Comparison of ENCODE assay signal across 39 cellular contexts in the genomic region with DNA sequence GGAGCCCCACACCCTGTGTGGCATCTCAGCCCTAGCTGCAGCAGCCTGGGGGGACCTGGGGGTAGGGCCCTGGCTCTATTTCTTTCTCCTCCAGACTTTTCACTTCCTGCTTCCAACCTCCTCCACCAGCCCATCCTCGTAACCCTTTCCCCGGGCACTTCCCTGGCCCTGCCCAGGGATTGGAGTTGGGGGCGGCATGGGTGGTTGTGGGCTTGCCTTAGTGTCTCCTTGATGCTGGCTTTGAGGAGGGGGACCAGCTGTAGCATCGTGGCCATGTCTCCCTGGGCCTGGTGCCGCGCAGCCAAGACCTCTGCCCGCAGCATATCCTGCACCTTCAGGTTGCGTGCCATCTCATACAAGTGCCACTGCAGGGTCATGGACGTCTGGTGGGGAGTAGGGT. TPM values are rescaled to one million over a fixed set of nuclear protein-coding genes. Genes with fewer than 3 reads are reported as not detected.
"Had no signal": no experiment of that assay in that cellular context is flagged by ENCODE, and none has a peak within 500 bp of the region (broad histone marks: within the 10 kb centered on the region; RNA-seq: fewer than 3 reads in every experiment).

No MANE protein-coding gene starts in this region.

- H3K4me1 Mint-ChIP-seq: activated naive CD4-positive, alpha-beta T cell treated with anti-CD3 and anti-CD28 coated beads, Interleukin-2, amount 10 ng/mL, durations not matched to agents 7 days and 5 days; activated T-helper 17 cell treated with anti-CD3 and anti-CD28 coated beads, Interleukin-2, amount 50 U/mL, for 72 hours; T-cell had no signal

- ATAC-seq: activated CD8-positive, alpha-beta T cell treated with anti-CD3 and anti-CD28 coated beads for 36 hours; activated naive CD8-positive, alpha-beta T cell treated with anti-CD3 and anti-CD28 coated beads, Interleukin-2, amount 50 U/mL, for 24 hours; activated T-cell treated with anti-CD3 and anti-CD28 coated beads, Interleukin-2, amount 50 U/mL, for 72 hours; activated T-helper 17 cell treated with anti-CD3 and anti-CD28 coated beads, Interleukin-2, amount 50 U/mL, for 72 hours; PC-3; Right ventricle myocardium inferior; SK-N-SH treated with all-trans-retinoic acid at 6 μM for 48 hours; T-cell; T-helper 17 cell had no signal

- H3K27me3 ChIP-seq: brain microvascular endothelial cell, MG63 had no signal

- H3K9me3 Mint-ChIP-seq: activated CD8-positive, alpha-beta T cell treated with anti-CD3 and anti-CD28 coated beads for 36 hours; activated naive CD4-positive, alpha-beta T cell treated with anti-CD3 and anti-CD28 coated beads, Interleukin-2, amount 10 ng/mL, durations not matched to agents 7 days and 5 days; activated naive CD8-positive, alpha-beta T cell treated with anti-CD3 and anti-CD28 coated beads, Interleukin-2, amount 50 U/mL, for 24 hours; activated T-cell treated with anti-CD3 and anti-CD28 coated beads, Interleukin-2, amount 50 U/mL, for 72 hours; activated T-helper 17 cell treated with anti-CD3 and anti-CD28 coated beads, Interleukin-2, amount 50 U/mL, for 72 hours; T-cell had no signal

- FAIRE-seq: RCC 7860 had no signal

- H3K27ac Mint-ChIP-seq: activated CD8-positive, alpha-beta T cell treated with anti-CD3 and anti-CD28 coated beads for 36 hours; activated naive CD4-positive, alpha-beta T cell treated with anti-CD3 and anti-CD28 coated beads, Interleukin-2, amount 10 ng/mL, durations not matched to agents 7 days and 5 days; activated naive CD8-positive, alpha-beta T cell; activated naive CD8-positive, alpha-beta T cell treated with anti-CD3 and anti-CD28 coated beads, Interleukin-2, amount 50 U/mL, for 24 hours; activated T-cell treated with anti-CD3 and anti-CD28 coated beads, Interleukin-2, amount 50 U/mL, for 72 hours; activated T-helper 17 cell treated with anti-CD3 and anti-CD28 coated beads, Interleukin-2, amount 50 U/mL, for 72 hours; T-cell; T-helper 17 cell had no signal

- H3K36me3 Mint-ChIP-seq: activated naive CD4-positive, alpha-beta T cell treated with anti-CD3 and anti-CD28 coated beads, Interleukin-2, amount 10 ng/mL, durations not matched to agents 7 days and 5 days; activated naive CD8-positive, alpha-beta T cell; T-cell had no signal

- H3K4me3 ChIP-seq: MG63 had no signal

- DNase-seq: activated CD4-positive, alpha-beta T cell treated with anti-CD3 and anti-CD28 coated beads for 1 hour; activated CD4-positive, alpha-beta T cell treated with anti-CD3 and anti-CD28 coated beads for 48 hours; activated CD4-positive, alpha-beta T cell treated with anti-CD3 and anti-CD28 coated beads, Interleukin-2, amount 50 U/mL, for 4 hours; activated CD4-positive, CD25-positive, alpha-beta regulatory T cell; activated CD8-positive, alpha-beta T cell treated with anti-CD3 and anti-CD28 coated beads for 36 hours; activated gamma-delta T cell treated with Interleukin-2 at 50 U/mL for 16 hours; activated naive CD4-positive, alpha-beta T cell treated with anti-CD3 and anti-CD28 coated beads, Interleukin-2, amount 10 ng/mL, durations not matched to agents 7 days and 5 days; activated naive CD8-positive, alpha-beta T cell treated with anti-CD3 and anti-CD28 coated beads, Interleukin-2, amount 50 U/mL, for 24 hours; activated T-cell treated with anti-CD3 and anti-CD28 coated beads, Interleukin-2, amount 50 U/mL, for 1 hour; activated T-cell treated with anti-CD3 and anti-CD28 coated beads, Interleukin-2, amount 50 U/mL, for 72 hours; amniotic stem cell; brain microvascular endothelial cell; central memory CD4-positive, alpha-beta T cell; Karpas-422; KBM-7; MG63; NCI-H1092; NCI-H1436 treated with DMSO at 0.1 percent for 48 hours; NCI-H187; NCI-H2029 treated with DMSO at 0.1 percent for 48 hours; NCI-H2107; NCI-H2171; NCI-H510A; NCI-H526; NCI-H748 treated with DMSO at 0.1 percent for 48 hours; NK-92 treated with Interleukin-12 subunit alpha and Interleukin-12 subunit beta, amount 100 ng/mL, for 24 hours; SIG-M5; T-cell; T-helper 17 cell; T-helper 9 cell had no signal

- H3K9me3 ChIP-seq: MG63 had no signal

- H3K36me3 ChIP-seq: brain microvascular endothelial cell, MG63 had no signal

- H3K27ac ChIP-seq: brain microvascular endothelial cell, RWPE1, VCaP had no signal

- H3K4me3 Mint-ChIP-seq: activated CD8-positive, alpha-beta T cell treated with anti-CD3 and anti-CD28 coated beads for 36 hours; activated naive CD4-positive, alpha-beta T cell treated with anti-CD3 and anti-CD28 coated beads, Interleukin-2, amount 10 ng/mL, durations not matched to agents 7 days and 5 days; activated naive CD8-positive, alpha-beta T cell; activated naive CD8-positive, alpha-beta T cell treated with anti-CD3 and anti-CD28 coated beads, Interleukin-2, amount 50 U/mL, for 24 hours; activated T-cell treated with anti-CD3 and anti-CD28 coated beads, Interleukin-2, amount 50 U/mL, for 72 hours; activated T-helper 17 cell treated with anti-CD3 and anti-CD28 coated beads, Interleukin-2, amount 50 U/mL, for 72 hours; T-cell; T-helper 17 cell had no signal

- H3K27me3 Mint-ChIP-seq: activated CD8-positive, alpha-beta T cell treated with anti-CD3 and anti-CD28 coated beads for 36 hours; activated naive CD8-positive, alpha-beta T cell; activated naive CD8-positive, alpha-beta T cell treated with anti-CD3 and anti-CD28 coated beads, Interleukin-2, amount 50 U/mL, for 24 hours had no signal

RNA-seq across cellular contexts. Expression of gene CYP11A1, which starts 28.1 kb away (rescaled TPM):
- total RNA-seq: activated T-helper 17 cell treated with anti-CD3 and anti-CD28 coated beads, Interleukin-2, amount 50 U/mL, for 72 hours; SK-MEL-5; T-helper 17 cell had no signal
